9 cellular contexts compared by ENCODE assay signal in genomic region chr2:241273552-241273988, GRCh38. TPM values are rescaled to one million over a fixed set of nuclear protein-coding genes. Genes with fewer than 3 reads are reported as not detected.
DNase-seq lines count a peak whose midpoint lies in the region; ATAC-seq, FAIRE-seq and TF ChIP-seq lines count a peak whose summit lies in the region.
"Had no signal": no experiment of that assay in that cellular context is flagged by ENCODE, and none has a peak within 500 bp of the region (broad histone marks: within the 10 kb centered on the region; RNA-seq: fewer than 3 reads in every experiment).

No MANE protein-coding gene starts in this region.

- no peak for ATAC-seq in activated T-cell treated with anti-CD3 and anti-CD28 coated beads, Interleukin-2, amount 50 U/mL, for 4 hours
- ATAC-seq in activated CD8-positive, alpha-beta memory T cell treated with anti-CD3 and anti-CD28 coated beads, Interleukin-2, amount 10 ng/mL, durations not matched to agents 7 days and 5 days = no peak
- ATAC-seq in thoracic aorta (ENCODE audit: insufficient number of reproducible peaks, low FRiP score, low read depth) (no peak), GM19452 (IDR thresholded peaks at IDR 0.05; ENCODE audit: unreplicated experiment) (no peak)

- H3K36me3 Mint-ChIP-seq in activated T-cell treated with anti-CD3 and anti-CD28 coated beads, Interleukin-2, amount 50 U/mL, for 4 hours (ENCODE audit: insufficient read depth) = peaks cover 10% of the 10 kb centered on the region
- peaks cover 29% of the 10 kb centered on the region for H3K36me3 Mint-ChIP-seq in activated CD8-positive, alpha-beta memory T cell treated with anti-CD3 and anti-CD28 coated beads, Interleukin-2, amount 10 ng/mL, durations not matched to agents 7 days and 5 days

- dilution Hi-C loops in keratinocyte (cut with MboI; ENCODE audit: extremely low pct_ligation_motif_present, low sequenced_read_pairs) = no loop called here

- peaks cover 15% of the 10 kb centered on the region for H3K9me3 Mint-ChIP-seq in activated T-cell treated with anti-CD3 and anti-CD28 coated beads, Interleukin-2, amount 50 U/mL, for 4 hours
- H3K9me3 Mint-ChIP-seq in activated CD8-positive, alpha-beta memory T cell treated with anti-CD3 and anti-CD28 coated beads, Interleukin-2, amount 10 ng/mL, durations not matched to agents 7 days and 5 days (ENCODE audit: low read depth) = peaks cover 8% of the 10 kb centered on the region

- H3K4me3 Mint-ChIP-seq in activated T-cell treated with anti-CD3 and anti-CD28 coated beads, Interleukin-2, amount 50 U/mL, for 4 hours = peak overlapping the region; percentile 72
- peak overlapping the region; percentile 65 for H3K4me3 Mint-ChIP-seq in activated CD8-positive, alpha-beta memory T cell treated with anti-CD3 and anti-CD28 coated beads, Interleukin-2, amount 10 ng/mL, durations not matched to agents 7 days and 5 days

- FAIRE-seq in keratinocyte (lab: Jason Lieb, UNC) = no peak

- H3K4me1 Mint-ChIP-seq in activated T-cell treated with anti-CD3 and anti-CD28 coated beads, Interleukin-2, amount 50 U/mL, for 4 hours (ENCODE audit: low read depth) = peaks cover 31% of the 10 kb centered on the region
- peaks cover 31% of the 10 kb centered on the region for H3K4me1 Mint-ChIP-seq in activated CD8-positive, alpha-beta memory T cell treated with anti-CD3 and anti-CD28 coated beads, Interleukin-2, amount 10 ng/mL, durations not matched to agents 7 days and 5 days

- no peak overlapping the region for H3K9ac ChIP-seq in keratinocyte (ENCODE audit: control insufficient read depth, extremely low read depth, insufficient read depth, low read length)

- DNase-seq in activated T-cell treated with anti-CD3 and anti-CD28 coated beads, Interleukin-2, amount 50 U/mL, for 4 hours = no peak
- DNase-seq in activated T-cell treated with anti-CD3 and anti-CD28 coated beads for 4 hours (no peak), keratinocyte (ENCODE audit: low read depth, low spot score) (no peak), thoracic aorta (ENCODE audit: low spot score) (no peak), GM19240 (ENCODE audit: insufficient read length, low spot score) (no peak), RKO (ENCODE audit: low spot score) (no peak)
- DNase-seq in activated CD8-positive, alpha-beta memory T cell treated with anti-CD3 and anti-CD28 coated beads, Interleukin-2, amount 10 ng/mL, durations not matched to agents 7 days and 5 days = no peak
- DNase-seq: MG63 had no signal

- H3K27me3 Mint-ChIP-seq in activated T-cell treated with anti-CD3 and anti-CD28 coated beads, Interleukin-2, amount 50 U/mL, for 4 hours (ENCODE audit: low read depth) = no peaks in the 10 kb centered on the region
- no peaks in the 10 kb centered on the region for H3K27me3 Mint-ChIP-seq in activated CD8-positive, alpha-beta memory T cell treated with anti-CD3 and anti-CD28 coated beads, Interleukin-2, amount 10 ng/mL, durations not matched to agents 7 days and 5 days

- H3K36me3 ChIP-seq in keratinocyte (ENCODE audit: control insufficient read depth in 2 of 2, extremely low read depth in 1 of 2, insufficient read depth in 2 of 2, low read length in 2 of 2) (peaks cover 3 to 12% of the 10 kb centered on the region in 2 experiments), thoracic aorta (no peaks in the 10 kb centered on the region)

- H3K4me3 ChIP-seq in keratinocyte (ENCODE audit: control insufficient read depth in 2 of 3, extremely low read depth in 1 of 3, insufficient read depth in 2 of 3, low read depth in 1 of 3, low read length in 3 of 3) (no peak overlapping the region), thoracic aorta (peak overlapping the region; percentile 97)

- H3K4me2 ChIP-seq in keratinocyte (ENCODE audit: control insufficient read depth, extremely low read depth, insufficient read depth, low read depth, low read length) = peak overlapping the region; percentile 86

- H3K27ac ChIP-seq in keratinocyte (ENCODE audit: control insufficient read depth, insufficient read depth, low read length) = no peak overlapping the region
- peak overlapping the region; percentile 70 to 73 for H3K27ac ChIP-seq in thoracic aorta

- H3K9me1 ChIP-seq in keratinocyte (ENCODE audit: control insufficient read depth, extremely low read depth, insufficient read depth, low read length) = peaks cover 12% of the 10 kb centered on the region

- no peak overlapping the region for H3K27ac Mint-ChIP-seq in activated CD8-positive, alpha-beta memory T cell treated with anti-CD3 and anti-CD28 coated beads, Interleukin-2, amount 10 ng/mL, durations not matched to agents 7 days and 5 days

- TF ChIP-seq CTCF in keratinocyte (optimal IDR thresholded peaks at IDR 0.05 in 1 of 3, IDR thresholded peaks at IDR 0.05 in 1 of 3, conservative IDR thresholded peaks at IDR 0.05 in 1 of 3; ENCODE audit: extremely low read depth in 1 of 3, insufficient read depth in 2 of 3, low read length in 3 of 3) (no peak), thoracic aorta (IDR thresholded peaks at IDR 0.05) (no peak)

- H3K79me2 ChIP-seq in keratinocyte (ENCODE audit: control insufficient read depth, insufficient read depth, low read length) = peaks cover 89% of the 10 kb centered on the region

- CTCF ChIA-PET in activated CD8-positive, alpha-beta memory T cell treated with anti-CD3 and anti-CD28 coated beads, Interleukin-2, amount 10 ng/mL, durations not matched to agents 7 days and 5 days (lab: Charles Lee) = no interaction called here

- no peaks in the 10 kb centered on the region for H3K9me3 ChIP-seq in keratinocyte (ENCODE audit: control insufficient read depth, low read depth, low read length)
- H3K9me3 ChIP-seq in thoracic aorta = no peaks in the 10 kb centered on the region
- H3K9me3 ChIP-seq: MG63 had no signal

- H3K4me1 ChIP-seq in keratinocyte (ENCODE audit: control insufficient read depth, extremely low read depth, insufficient read depth, low read length) = peaks cover 29% of the 10 kb centered on the region
- peaks cover 26 to 38% of the 10 kb centered on the region in 2 donors for H3K4me1 ChIP-seq in thoracic aorta (ENCODE audit: control insufficient read depth in 1 of 2, low read depth in 2 of 2)

- no peaks in the 10 kb centered on the region for H3K27me3 ChIP-seq in keratinocyte (ENCODE audit: control insufficient read depth, extremely low read depth, insufficient read depth, low read length)
- no peaks in the 10 kb centered on the region for H3K27me3 ChIP-seq in thoracic aorta (replicated peaks; ENCODE audit: insufficient read depth)
- H3K27me3 ChIP-seq: MG63 had no signal

- no peak overlapping the region for H2AFZ ChIP-seq in keratinocyte (ENCODE audit: control insufficient read depth, low read length)

- H4K20me1 ChIP-seq in keratinocyte (ENCODE audit: control insufficient read depth, extremely low read depth, insufficient read depth, low read length) = peaks cover 28% of the 10 kb centered on the region

RNA-seq across cellular contexts. Expression of gene HDLBP, which starts 41.9 kb away (rescaled TPM):
- 100 to 1,000 TPM; 231 to 270 (median 257) TPM for total RNA-seq in activated T-cell treated with anti-CD3 and anti-CD28 coated beads, Interleukin-2, amount 50 U/mL, for 4 hours
- total RNA-seq in activated CD8-positive, alpha-beta memory T cell treated with anti-CD3 and anti-CD28 coated beads, Interleukin-2, amount 10 ng/mL, durations not matched to agents 7 days and 5 days = 100 to 1,000 TPM; 176 to 232 TPM
- polyA plus RNA-seq in keratinocyte = 266 to 471 TPM (median 289 TPM) in 3 replicates
- polyA plus RNA-seq in keratinocyte (2011; ENCODE audit: low read depth) = 396 TPM
- polyA plus RNA-seq in keratinocyte (2011; cell fraction: cytosol; rRNA removed) = 382 and 489 TPM in 2 replicates
- 398 and 452 TPM in 2 replicates for polyA plus RNA-seq in keratinocyte (2011; cell fraction: nucleus; rRNA removed)
- 236 and 353 TPM in 2 replicates for polyA plus RNA-seq in keratinocyte (2012; ENCODE audit: low replicate concordance)
- polyA minus RNA-seq in keratinocyte = 439 to 717 TPM (median 544 TPM) in 3 replicates
- polyA minus RNA-seq in keratinocyte (2011; cell fraction: cytosol; rRNA and poly(A)+ RNA removed) = 476 TPM
- 226 and 405 TPM in 2 replicates for polyA minus RNA-seq in keratinocyte (2011; cell fraction: nucleus; rRNA and poly(A)+ RNA removed)
- 100 to 1,000 TPM; 404 to 447 TPM for total RNA-seq in thoracic aorta

RNA-seq across cellular contexts. Expression of gene SEPTIN2, which starts 42.2 kb away (rescaled TPM):
- total RNA-seq in activated T-cell treated with anti-CD3 and anti-CD28 coated beads, Interleukin-2, amount 50 U/mL, for 4 hours = 100 to 1,000 TPM; 185 to 215 (median 189) TPM
- total RNA-seq in activated CD8-positive, alpha-beta memory T cell treated with anti-CD3 and anti-CD28 coated beads, Interleukin-2, amount 10 ng/mL, durations not matched to agents 7 days and 5 days = 100 to 1,000 TPM; 242 to 290 TPM
- 324 to 644 TPM (median 510 TPM) in 3 replicates for polyA plus RNA-seq in keratinocyte
- 185 TPM for polyA plus RNA-seq in keratinocyte (2011; ENCODE audit: low read depth)
- 277 and 576 TPM in 2 replicates for polyA plus RNA-seq in keratinocyte (2011; cell fraction: cytosol; rRNA removed)
- 398 and 533 TPM in 2 replicates for polyA plus RNA-seq in keratinocyte (2011; cell fraction: nucleus; rRNA removed)
- 94.9 and 264 TPM in 2 replicates for polyA plus RNA-seq in keratinocyte (2012; ENCODE audit: low replicate concordance)
- 305 to 502 TPM (median 363 TPM) in 3 replicates for polyA minus RNA-seq in keratinocyte
- 194 TPM for polyA minus RNA-seq in keratinocyte (2011; cell fraction: cytosol; rRNA and poly(A)+ RNA removed)
- 150 and 330 TPM in 2 replicates for polyA minus RNA-seq in keratinocyte (2011; cell fraction: nucleus; rRNA and poly(A)+ RNA removed)
- total RNA-seq in thoracic aorta = 100 to 1,000 TPM; 289 to 405 TPM
